In genomic region chr2:65722028-65722427, GRCh38 we compare ENCODE assay signal across 1 cellular context.
TF ChIP-seq lines count a peak whose summit lies in the region.

No MANE protein-coding gene starts in this region.

TF ChIP-seq in H1, 55 proteins besides CTCF, POLR2A, EP300 and RAD21 (continued from another document):
- TF ChIP-seq CHD7 (IDR thresholded peaks at IDR 0.05; ENCODE audit: insufficient replicate concordance, low read length) (no peak), SIRT6 (IDR thresholded peaks at IDR 0.05; ENCODE audit: low read length) (no peak), ATF3 (IDR thresholded peaks at IDR 0.05; ENCODE audit: insufficient read depth, low read depth, low read length) (no peak), SIN3A (conservative IDR thresholded peaks at IDR 0.05 in 1 of 2, IDR thresholded peaks at IDR 0.05 in 1 of 2; ENCODE audit: low read depth in 1 of 2, low read length in 2 of 2) (no peak), CTBP2 (IDR thresholded peaks at IDR 0.05; ENCODE audit: borderline replicate concordance, insufficient read depth, insufficient read length, low read length) (no peak), ZNF274 (IDR thresholded peaks at IDR 0.05; ENCODE audit: borderline replicate concordance, extremely low read depth, low read length) (no peak), MAFK (IDR thresholded peaks at IDR 0.05; ENCODE audit: low read depth, low read length) (no peak), KDM4A (IDR thresholded peaks at IDR 0.05; ENCODE audit: low read depth, low read length, severe bottlenecking) (no peak), YY1 (IDR thresholded peaks at IDR 0.05; ENCODE audit: low read depth, low read length) (no peak), SIX5 (IDR thresholded peaks at IDR 0.05; ENCODE audit: low read depth, low read length) (no peak), JUN (IDR thresholded peaks at IDR 0.05; ENCODE audit: low read depth, low read length) (no peak), SRF (IDR thresholded peaks at IDR 0.05; ENCODE audit: low read depth, low read length) (no peak), NANOG (IDR thresholded peaks at IDR 0.05; ENCODE audit: insufficient read depth, low read depth, low read length, poor library complexity, severe bottlenecking) (no peak), TAF7 (optimal IDR thresholded peaks at IDR 0.05; ENCODE audit: borderline replicate concordance, low read depth, low read length) (no peak)
